In the genomic region with DNA sequence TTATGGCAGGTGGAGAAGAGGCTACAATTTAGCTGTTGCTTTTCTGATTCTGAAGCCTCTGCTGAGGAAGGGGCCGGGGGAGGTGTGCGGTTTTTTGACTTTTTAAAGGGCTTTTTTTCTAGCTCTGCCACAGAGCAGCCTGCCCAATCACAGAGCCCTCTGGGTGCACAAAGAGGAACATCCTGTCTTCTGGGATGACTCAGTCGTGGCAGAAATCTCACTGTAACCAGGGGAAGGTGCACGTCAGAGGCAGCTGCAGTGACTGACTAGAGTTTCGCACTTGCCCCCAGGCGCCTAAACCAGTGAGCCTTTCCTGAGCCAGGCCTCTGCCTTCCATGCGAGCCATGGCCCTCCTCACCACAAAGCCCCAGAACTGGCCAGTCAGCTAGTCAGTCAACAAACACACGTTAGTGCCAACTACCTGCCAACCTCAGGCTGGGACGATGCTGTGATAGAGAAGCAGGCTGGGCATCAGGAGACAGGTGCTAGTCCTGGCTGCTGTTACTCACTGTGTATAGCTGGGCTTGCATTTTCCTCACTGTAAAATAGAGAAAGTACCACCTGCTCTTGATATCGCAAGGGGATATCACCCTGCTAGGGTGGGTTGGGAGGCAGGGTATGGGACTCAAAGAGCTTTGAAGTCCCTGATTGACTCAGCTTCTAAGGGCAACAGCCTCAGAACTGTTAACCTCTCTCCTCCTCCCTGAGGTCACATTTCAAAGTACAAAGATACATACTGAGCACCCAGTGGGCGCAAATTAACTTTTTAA, we compare ENCODE assay signal across 8 cellular contexts.
A peak's percentile ranks its signal among the peaks of the same experiment; 100 is the strongest.
DNase-seq lines count a peak whose midpoint lies in the region; ATAC-seq lines count a peak whose summit lies in the region.

No MANE protein-coding gene starts in this region.

- H3K4me3 ChIP-seq in ACC112 (ENCODE audit: low read depth, low read length), result peak overlapping the region; percentile 78

- peaks cover 55% of the 10 kb centered on the region for H3K4me1 ChIP-seq in ACC112 (ENCODE audit: control insufficient read depth, insufficient read depth, low read length, unreplicated experiment)

- ATAC-seq in GM19328 (IDR thresholded peaks at IDR 0.05; ENCODE audit: unreplicated experiment) (peak; percentile 78), HG03469 (IDR thresholded peaks at IDR 0.05; ENCODE audit: unreplicated experiment) (peak; percentile 75)

- H3K79me2 ChIP-seq in ACC112 (ENCODE audit: control insufficient read depth, insufficient read depth, low read length, unreplicated experiment), result peaks cover 35% of the 10 kb centered on the region

- DNase-seq in T-helper 22 cell (ENCODE audit: low read depth), result peak; percentile 89
- peak in 45 of 58 donors; percentile 12 to 74 (median 37) for DNase-seq in anterior cingulate cortex (lab: John Stamatoyannopoulos, UW)
- DNase-seq in islet precursor cell, result peak; percentile 98
- DNase-seq in stimulated activated CD4-positive, alpha-beta T cell treated with anti-CD3 and anti-CD28 coated beads, Interleukin-1b, Interleukin-23, amount 100 ng/mL, for 24 hours (ENCODE audit: low read depth in 4 of 4, low spot score in 1 of 4), result peak; percentile 60 to 85 (median 79)
- no peak for DNase-seq in NCI-H748 (lab: John Stamatoyannopoulos, UW; ENCODE audit: unreplicated experiment)

- H3K36me3 ChIP-seq in ACC112 (ENCODE audit: insufficient read depth, low read length), result no peaks in the 10 kb centered on the region

- no peaks in the 10 kb centered on the region for H3K27me3 ChIP-seq in ACC112 (ENCODE audit: insufficient read depth, low read length)

- H2AFZ ChIP-seq in ACC112 (ENCODE audit: low read length, unreplicated experiment), result no peak overlapping the region

- peak overlapping the region; percentile 82 for H3K27ac ChIP-seq in ACC112 (ENCODE audit: low read depth, low read length)
